6 cellular contexts compared by ENCODE assay signal in genomic region chr6:31794294-31794865, GRCh38. TPM values are rescaled to one million over a fixed set of nuclear protein-coding genes. Genes with fewer than 3 reads are reported as not detected.
DNase-seq lines count a peak whose midpoint lies in the region; ATAC-seq and TF ChIP-seq lines count a peak whose summit lies in the region.

No MANE protein-coding gene starts in this region.

- no peaks in the 10 kb centered on the region for H3K9me3 ChIP-seq in cardiac muscle cell (ENCODE audit: low read depth)

- H3K36me3 Mint-ChIP-seq in nephron progenitor cell (ENCODE audit: low read depth): peaks cover 37% of the 10 kb centered on the region

- H3K27me3 ChIP-seq in cardiac muscle cell: no peaks in the 10 kb centered on the region
- no peaks in the 10 kb centered on the region for H3K27me3 ChIP-seq in brain microvascular endothelial cell (replicated peaks)

- TF ChIP-seq CTCF in cardiac muscle cell (IDR thresholded peaks at IDR 0.05; ENCODE audit: low read depth, low read length) (no peak), brain microvascular endothelial cell (IDR thresholded peaks at IDR 0.05; ENCODE audit: low read depth, low read length, missing control alignments) (no peak), nephron progenitor cell (IDR thresholded peaks at IDR 0.05) (no peak)

- H3K4me1 Mint-ChIP-seq in nephron progenitor cell: peaks cover 48% of the 10 kb centered on the region

- H3K4me1 ChIP-seq in cardiac muscle cell (ENCODE audit: low read depth): peaks cover 7% of the 10 kb centered on the region

- intact Hi-C loops in Right ventricle myocardium superior (cut with DNase I): no loop called here

- no peaks in the 10 kb centered on the region for H3K9me3 Mint-ChIP-seq in nephron progenitor cell

- in situ Hi-C loops in brain microvascular endothelial cell (cut with HindIII; ENCODE audit: low pct_ligation_motif_present, low sequenced_read_pairs): no loop called here

- DNase-seq in cardiac muscle cell (ENCODE audit: low read depth in 1 of 2, low spot score in 1 of 2): peak in 1 of 2 donors; percentile 52
- DNase-seq in Right ventricle myocardium superior: no peak
- peak; percentile 19 for DNase-seq in brain microvascular endothelial cell
- DNase-seq in nephron progenitor cell: no peak
- DNase-seq in activated CD4-positive, alpha-beta T cell treated with anti-CD3 and anti-CD28 coated beads, Interleukin-2, amount 50 U/mL, for 1 hour: no peak

- H3K27ac Mint-ChIP-seq in nephron progenitor cell: peak overlapping the region; percentile 75

- H3K27ac ChIP-seq in cardiac muscle cell: peak overlapping the region; percentile 100
- peak overlapping the region; percentile 96 for H3K27ac ChIP-seq in brain microvascular endothelial cell

- H3K27me3 Mint-ChIP-seq in nephron progenitor cell (ENCODE audit: low read depth, poor library complexity): no peaks in the 10 kb centered on the region

- H3K4me3 Mint-ChIP-seq in nephron progenitor cell: peak overlapping the region; percentile 98

- H3K36me3 ChIP-seq in cardiac muscle cell: peaks cover 6% of the 10 kb centered on the region
- H3K36me3 ChIP-seq in brain microvascular endothelial cell (replicated peaks): peaks cover 23% of the 10 kb centered on the region

- ATAC-seq in Right ventricle myocardium superior (ENCODE audit: poor library complexity): no peak
- ATAC-seq in HG03175 (IDR thresholded peaks at IDR 0.05; ENCODE audit: unreplicated experiment): no peak

- H3K4me3 ChIP-seq in cardiac muscle cell: peak overlapping the region; percentile 76
- H3K4me3 ChIP-seq in brain microvascular endothelial cell (ENCODE audit: low read depth, low read length): peak overlapping the region; percentile 90

RNA-seq across cellular contexts. Expression of gene VARS1, which starts 1.2 kb away (rescaled TPM):
- total RNA-seq in cardiac muscle cell (46.3 and 49.7 TPM in 2 replicates), Right ventricle myocardium superior (22.1 TPM)
- 51.5 and 63.9 TPM in 2 replicates for polyA plus RNA-seq in cardiac muscle cell

RNA-seq across cellular contexts. Expression of gene LSM2, which starts 12.4 kb away (rescaled TPM):
- total RNA-seq in cardiac muscle cell (58.9 and 64.2 TPM in 2 replicates), Right ventricle myocardium superior (23.0 TPM)
- 76.8 and 88.6 TPM in 2 replicates for polyA plus RNA-seq in cardiac muscle cell

RNA-seq across cellular contexts. Expression of gene VWA7, which starts 17.3 kb away (rescaled TPM):
- total RNA-seq in cardiac muscle cell: 16.1 and 24.7 TPM in 2 replicates
- polyA plus RNA-seq in cardiac muscle cell: 9.9 and 12.3 TPM in 2 replicates
- total RNA-seq in Right ventricle myocardium superior: 9.5 TPM

RNA-seq across cellular contexts. Expression of gene HSPA1L, which starts 20.7 kb away (rescaled TPM):
- 1.6 and 3.1 TPM in 2 replicates for total RNA-seq in cardiac muscle cell
- 4.5 and 5.2 TPM in 2 replicates for polyA plus RNA-seq in cardiac muscle cell
- total RNA-seq in Right ventricle myocardium superior: 2.0 TPM

RNA-seq across cellular contexts. Expression of gene HSPA1A, which starts 21.0 kb away (rescaled TPM):
- total RNA-seq in cardiac muscle cell (122 and 167 TPM in 2 replicates), Right ventricle myocardium superior (324 TPM)
- polyA plus RNA-seq in cardiac muscle cell: 51.2 and 92.3 TPM in 2 replicates
